Comparison of ENCODE assay signal across 35 cellular contexts in the genomic region with DNA sequence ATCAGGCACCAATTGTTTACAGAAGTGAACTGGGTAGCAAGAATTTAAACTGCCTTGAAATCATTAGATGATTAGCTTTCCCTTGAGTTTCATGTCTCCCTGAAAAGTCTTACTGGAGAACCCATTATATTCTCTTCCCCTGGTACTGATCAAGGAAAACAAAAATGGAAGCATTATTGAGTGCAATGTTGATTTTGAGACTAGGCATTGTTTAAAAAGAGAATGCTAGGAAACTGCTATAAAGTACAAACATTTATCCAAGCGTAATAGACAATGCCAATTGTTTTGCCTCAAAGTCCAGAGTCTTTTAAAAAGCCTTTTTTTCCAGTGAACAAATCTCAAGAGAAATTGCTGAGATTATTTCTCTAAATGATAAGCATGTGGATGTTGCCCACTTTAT.
"Had no signal": no experiment of that assay in that cellular context is flagged by ENCODE, and none has a peak within 500 bp of the region (broad histone marks: within the 10 kb centered on the region; RNA-seq: fewer than 3 reads in every experiment).

No MANE protein-coding gene starts in this region.

- H3K36me3 ChIP-seq: adrenal gland, esophagus squamous epithelium, gastroesophageal sphincter had no signal

- H3K27ac Mint-ChIP-seq: activated CD4-positive, alpha-beta memory T cell treated with anti-CD3 and anti-CD28 coated beads for 36 hours; activated CD4-positive, alpha-beta T cell treated with anti-CD3 and anti-CD28 coated beads for 36 hours; activated CD4-positive, alpha-beta T cell treated with anti-CD3 and anti-CD28 coated beads, Interleukin-2, amount 10 ng/mL, durations not matched to agents 24 days and 14 days; activated CD8-positive, alpha-beta memory T cell treated with anti-CD3 and anti-CD28 coated beads, Interleukin-2, amount 10 ng/mL, durations not matched to agents 7 days and 5 days; activated CD8-positive, alpha-beta T cell treated with anti-CD3 and anti-CD28 coated beads, Interleukin-2, amount 10 ng/mL, durations not matched to agents 7 days and 5 days; activated naive CD4-positive, alpha-beta T cell treated with anti-CD3 and anti-CD28 coated beads for 36 hours; activated naive CD4-positive, alpha-beta T cell treated with anti-CD3 and anti-CD28 coated beads, Interleukin-2, amount 50 U/mL, for 24 hours; activated naive CD8-positive, alpha-beta T cell treated with anti-CD3 and anti-CD28 coated beads for 36 hours; activated naive CD8-positive, alpha-beta T cell treated with anti-CD3 and anti-CD28 coated beads, Interleukin-2, amount 50 U/mL, for 24 hours; activated T-helper 1 cell treated with anti-CD3 and anti-CD28 coated beads, Interleukin-12 subunit alpha, Interleukin-12 subunit beta, Interleukin-2, Interleukin-4 antibody, amounts not matched to agents 30 ng/mL and 10 ng/mL and 1 ng/mL, durations not matched to agents 14 hours and 24 hours and 36 hours; activated T-helper 2 cell treated with anti-CD3 and anti-CD28 coated beads, Interferon-gamma antibody, Interleukin-2, Interleukin-4, amounts not matched to agents 10 μg/mL and 5 μg/mL and 100 μg/mL, durations not matched to agents 14 hours and 24 hours and 36 hours; endodermal cell; T-helper 17 cell; T-helper 2 cell treated with Interferon-gamma antibody and Interleukin-4, amounts not matched to agents 5 μg/mL and 100 μg/mL, for 36 hours had no signal

- H3K9me3 Mint-ChIP-seq: activated CD4-positive, alpha-beta memory T cell treated with anti-CD3 and anti-CD28 coated beads for 36 hours; activated CD4-positive, alpha-beta T cell treated with anti-CD3 and anti-CD28 coated beads, Interleukin-2, amount 10 ng/mL, durations not matched to agents 24 days and 14 days; activated naive CD4-positive, alpha-beta T cell treated with anti-CD3 and anti-CD28 coated beads for 36 hours; activated naive CD4-positive, alpha-beta T cell treated with anti-CD3 and anti-CD28 coated beads, Interleukin-2, amount 50 U/mL, for 24 hours; activated naive CD8-positive, alpha-beta T cell treated with anti-CD3 and anti-CD28 coated beads for 36 hours; activated T-helper 1 cell treated with anti-CD3 and anti-CD28 coated beads, Interleukin-12 subunit alpha, Interleukin-12 subunit beta, Interleukin-2, Interleukin-4 antibody, amounts not matched to agents 30 ng/mL and 10 ng/mL and 1 ng/mL, durations not matched to agents 14 hours and 24 hours and 36 hours; activated T-helper 2 cell treated with anti-CD3 and anti-CD28 coated beads, Interferon-gamma antibody, Interleukin-2, Interleukin-4, amounts not matched to agents 10 μg/mL and 5 μg/mL and 100 μg/mL, durations not matched to agents 14 hours and 24 hours and 36 hours; endodermal cell; T-helper 2 cell treated with Interferon-gamma antibody and Interleukin-4, amounts not matched to agents 5 μg/mL and 100 μg/mL, for 36 hours had no signal

- H3K36me3 Mint-ChIP-seq: activated CD4-positive, alpha-beta memory T cell treated with anti-CD3 and anti-CD28 coated beads for 36 hours; activated CD8-positive, alpha-beta memory T cell treated with anti-CD3 and anti-CD28 coated beads, Interleukin-2, amount 10 ng/mL, durations not matched to agents 7 days and 5 days; activated naive CD4-positive, alpha-beta T cell treated with anti-CD3 and anti-CD28 coated beads, Interleukin-2, amount 50 U/mL, for 24 hours; activated naive CD8-positive, alpha-beta T cell treated with anti-CD3 and anti-CD28 coated beads for 36 hours had no signal

- H3K4me3 ChIP-seq: adrenal gland, body of pancreas, dorsolateral prefrontal cortex, esophagus squamous epithelium, gastroesophageal sphincter had no signal

- H3K4me1 ChIP-seq: adrenal gland, body of pancreas, esophagus squamous epithelium, gastroesophageal sphincter had no signal

- H3K4me3 Mint-ChIP-seq: activated CD4-positive, alpha-beta memory T cell treated with anti-CD3 and anti-CD28 coated beads for 36 hours; activated CD4-positive, alpha-beta T cell treated with anti-CD3 and anti-CD28 coated beads for 36 hours; activated CD4-positive, alpha-beta T cell treated with anti-CD3 and anti-CD28 coated beads, Interleukin-2, amount 10 ng/mL, durations not matched to agents 24 days and 14 days; activated CD8-positive, alpha-beta memory T cell treated with anti-CD3 and anti-CD28 coated beads, Interleukin-2, amount 10 ng/mL, durations not matched to agents 7 days and 5 days; activated CD8-positive, alpha-beta T cell treated with anti-CD3 and anti-CD28 coated beads, Interleukin-2, amount 10 ng/mL, durations not matched to agents 7 days and 5 days; activated naive CD4-positive, alpha-beta T cell treated with anti-CD3 and anti-CD28 coated beads for 36 hours; activated naive CD4-positive, alpha-beta T cell treated with anti-CD3 and anti-CD28 coated beads, Interleukin-2, amount 50 U/mL, for 24 hours; activated naive CD8-positive, alpha-beta T cell treated with anti-CD3 and anti-CD28 coated beads for 36 hours; activated naive CD8-positive, alpha-beta T cell treated with anti-CD3 and anti-CD28 coated beads, Interleukin-2, amount 50 U/mL, for 24 hours; activated T-helper 1 cell treated with anti-CD3 and anti-CD28 coated beads, Interleukin-12 subunit alpha, Interleukin-12 subunit beta, Interleukin-2, Interleukin-4 antibody, amounts not matched to agents 30 ng/mL and 10 ng/mL and 1 ng/mL, durations not matched to agents 14 hours and 24 hours and 36 hours; endodermal cell; T-helper 17 cell; T-helper 2 cell treated with Interferon-gamma antibody and Interleukin-4, amounts not matched to agents 5 μg/mL and 100 μg/mL, for 36 hours had no signal

- H3K27me3 Mint-ChIP-seq: activated CD4-positive, alpha-beta memory T cell treated with anti-CD3 and anti-CD28 coated beads for 36 hours; activated CD4-positive, alpha-beta T cell treated with anti-CD3 and anti-CD28 coated beads for 36 hours; activated CD4-positive, alpha-beta T cell treated with anti-CD3 and anti-CD28 coated beads, Interleukin-2, amount 10 ng/mL, durations not matched to agents 24 days and 14 days; activated CD8-positive, alpha-beta memory T cell treated with anti-CD3 and anti-CD28 coated beads, Interleukin-2, amount 10 ng/mL, durations not matched to agents 7 days and 5 days; activated naive CD4-positive, alpha-beta T cell treated with anti-CD3 and anti-CD28 coated beads, Interleukin-2, amount 50 U/mL, for 24 hours; activated naive CD8-positive, alpha-beta T cell treated with anti-CD3 and anti-CD28 coated beads for 36 hours; activated naive CD8-positive, alpha-beta T cell treated with anti-CD3 and anti-CD28 coated beads, Interleukin-2, amount 50 U/mL, for 24 hours; T-helper 17 cell had no signal

- H3K27me3 ChIP-seq: adrenal gland, body of pancreas, dorsolateral prefrontal cortex, esophagus squamous epithelium, gastroesophageal sphincter had no signal

- H3K27ac ChIP-seq: adrenal gland, body of pancreas, dorsolateral prefrontal cortex, epithelial cell of prostate, esophagus squamous epithelium, gastroesophageal sphincter had no signal

- H3K4me1 Mint-ChIP-seq: activated CD4-positive, alpha-beta T cell treated with anti-CD3 and anti-CD28 coated beads for 36 hours; activated CD4-positive, alpha-beta T cell treated with anti-CD3 and anti-CD28 coated beads, Interleukin-2, amount 10 ng/mL, durations not matched to agents 24 days and 14 days; activated CD8-positive, alpha-beta memory T cell treated with anti-CD3 and anti-CD28 coated beads, Interleukin-2, amount 10 ng/mL, durations not matched to agents 7 days and 5 days; activated naive CD4-positive, alpha-beta T cell treated with anti-CD3 and anti-CD28 coated beads, Interleukin-2, amount 50 U/mL, for 24 hours; activated naive CD8-positive, alpha-beta T cell treated with anti-CD3 and anti-CD28 coated beads for 36 hours; activated naive CD8-positive, alpha-beta T cell treated with anti-CD3 and anti-CD28 coated beads, Interleukin-2, amount 50 U/mL, for 24 hours; endodermal cell; T-helper 17 cell had no signal

- DNase-seq: activated CD4-positive, alpha-beta memory T cell treated with anti-CD3 and anti-CD28 coated beads for 36 hours; activated CD4-positive, alpha-beta T cell treated with anti-CD3 and anti-CD28 coated beads for 36 hours; activated CD4-positive, alpha-beta T cell treated with anti-CD3 and anti-CD28 coated beads, Interleukin-2, amount 10 ng/mL, durations not matched to agents 24 days and 14 days; activated CD4-positive, CD25-positive, alpha-beta regulatory T cell; activated CD4-positive, CD25-positive, alpha-beta regulatory T cell treated with anti-CD3 and anti-CD28 coated beads, Interleukin-2, amount 50 U/mL, for 72 hours; activated CD8-positive, alpha-beta memory T cell treated with anti-CD3 and anti-CD28 coated beads, Interleukin-2, amount 10 ng/mL, durations not matched to agents 7 days and 5 days; activated CD8-positive, alpha-beta memory T cell treated with anti-CD3 and anti-CD28 coated beads, Interleukin-2, amount 50 U/mL, for 4 hours; activated CD8-positive, alpha-beta T cell treated with anti-CD3 and anti-CD28 coated beads, Interleukin-2, amount 10 ng/mL, durations not matched to agents 7 days and 5 days; activated effector memory CD4-positive, alpha-beta T cell treated with anti-CD3 and anti-CD28 coated beads, Interleukin-2, amount 50 U/mL, for 16 hours; activated naive CD4-positive, alpha-beta T cell treated with anti-CD3 and anti-CD28 coated beads for 36 hours; activated naive CD8-positive, alpha-beta T cell treated with anti-CD3 and anti-CD28 coated beads for 36 hours; activated naive CD8-positive, alpha-beta T cell treated with anti-CD3 and anti-CD28 coated beads, Interleukin-2, amount 50 U/mL, for 24 hours; activated T-cell treated with anti-CD3 and anti-CD28 coated beads, Interleukin-2, amount 50 U/mL, for 1 hour; activated T-cell treated with anti-CD3 and anti-CD28 coated beads, Interleukin-2, amount 50 U/mL, for 48 hours; adrenal gland; amygdala; aorta; body of pancreas; caudate nucleus; cortex of kidney; dorsolateral prefrontal cortex; effector memory CD4-positive, alpha-beta T cell; endodermal cell; esophagus squamous epithelium; foreskin melanocyte; glutamatergic neuron; T-helper 1 cell; T-helper 17 cell; T1000 had no signal

- ATAC-seq: activated CD4-positive, alpha-beta T cell treated with anti-CD3 and anti-CD28 coated beads for 36 hours; activated CD8-positive, alpha-beta memory T cell treated with anti-CD3 and anti-CD28 coated beads, Interleukin-2, amount 10 ng/mL, durations not matched to agents 7 days and 5 days; activated CD8-positive, alpha-beta T cell treated with anti-CD3 and anti-CD28 coated beads, Interleukin-2, amount 10 ng/mL, durations not matched to agents 7 days and 5 days; activated naive CD8-positive, alpha-beta T cell treated with anti-CD3 and anti-CD28 coated beads, Interleukin-2, amount 50 U/mL, for 24 hours; body of pancreas; gastroesophageal sphincter; T-helper 17 cell had no signal

- H3K9me3 ChIP-seq: adrenal gland, body of pancreas, esophagus squamous epithelium, gastroesophageal sphincter had no signal
